In the genomic region with DNA sequence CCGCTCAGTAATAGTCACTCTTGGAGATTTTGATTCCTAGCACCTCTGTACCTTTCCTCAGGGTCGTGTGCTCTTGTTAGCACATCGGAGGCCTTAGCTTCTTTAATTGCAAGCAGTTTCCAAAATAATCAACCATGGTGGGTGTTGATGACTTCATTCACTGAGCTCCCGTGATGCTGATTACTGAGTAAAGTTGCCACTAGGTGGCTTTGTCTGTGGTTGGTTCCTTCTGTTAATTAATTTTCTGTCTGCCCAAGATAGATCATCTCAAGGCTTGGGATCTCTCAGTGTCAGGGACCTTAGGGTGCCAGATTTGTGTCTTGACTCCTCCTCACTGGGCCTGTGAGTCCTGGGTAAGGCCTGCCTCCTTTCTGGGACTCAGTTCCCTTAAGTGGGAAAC, we compare ENCODE assay signal across 1 cellular context.
TF ChIP-seq lines count a peak whose summit lies in the region.

No MANE protein-coding gene starts in this region.

TF ChIP-seq in SK-N-SH treated with all-trans-retinoic acid at 6 μM for 48 hours, 23 proteins besides CTCF, POLR2A, EP300 and RAD21 (continued from another document):
- TF ChIP-seq, protein P1, sequence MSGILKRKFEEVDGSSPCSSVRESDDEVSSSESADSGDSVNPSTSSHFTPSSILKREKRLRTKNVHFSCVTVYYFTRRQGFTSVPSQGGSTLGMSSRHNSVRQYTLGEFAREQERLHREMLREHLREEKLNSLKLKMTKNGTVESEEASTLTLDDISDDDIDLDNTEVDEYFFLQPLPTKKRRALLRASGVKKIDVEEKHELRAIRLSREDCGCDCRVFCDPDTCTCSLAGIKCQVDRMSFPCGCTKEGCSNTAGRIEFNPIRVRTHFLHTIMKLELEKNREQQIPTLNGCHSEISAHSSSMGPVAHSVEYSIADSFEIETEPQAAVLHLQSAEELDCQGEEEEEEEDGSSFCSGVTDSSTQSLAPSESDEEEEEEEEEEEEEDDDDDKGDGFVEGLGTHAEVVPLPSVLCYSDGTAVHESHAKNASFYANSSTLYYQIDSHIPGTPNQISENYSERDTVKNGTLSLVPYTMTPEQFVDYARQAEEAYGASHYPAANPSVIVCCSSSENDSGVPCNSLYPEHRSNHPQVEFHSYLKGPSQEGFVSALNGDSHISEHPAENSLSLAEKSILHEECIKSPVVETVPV (CRISPR knock-in tag; IDR thresholded peaks at IDR 0.05), result no peak
- TF ChIP-seq, protein P2, sequence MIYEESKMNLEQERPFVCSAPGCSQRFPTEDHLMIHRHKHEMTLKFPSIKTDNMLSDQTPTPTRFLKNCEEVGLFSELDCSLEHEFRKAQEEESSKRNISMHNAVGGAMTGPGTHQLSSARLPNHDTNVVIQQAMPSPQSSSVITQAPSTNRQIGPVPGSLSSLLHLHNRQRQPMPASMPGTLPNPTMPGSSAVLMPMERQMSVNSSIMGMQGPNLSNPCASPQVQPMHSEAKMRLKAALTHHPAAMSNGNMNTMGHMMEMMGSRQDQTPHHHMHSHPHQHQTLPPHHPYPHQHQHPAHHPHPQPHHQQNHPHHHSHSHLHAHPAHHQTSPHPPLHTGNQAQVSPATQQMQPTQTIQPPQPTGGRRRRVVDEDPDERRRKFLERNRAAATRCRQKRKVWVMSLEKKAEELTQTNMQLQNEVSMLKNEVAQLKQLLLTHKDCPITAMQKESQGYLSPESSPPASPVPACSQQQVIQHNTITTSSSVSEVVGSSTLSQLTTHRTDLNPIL (CRISPR knock-in tag; IDR thresholded peaks at IDR 0.05; ENCODE audit: low read depth), result no peak
- TF ChIP-seq ESRRG (CRISPR knock-in tag; IDR thresholded peaks at IDR 0.05), result no peak
- TF ChIP-seq ISL1 (CRISPR knock-in tag; IDR thresholded peaks at IDR 0.05), result no peak
